Comparison of ENCODE assay signal across 17 cellular contexts in the genomic region with DNA sequence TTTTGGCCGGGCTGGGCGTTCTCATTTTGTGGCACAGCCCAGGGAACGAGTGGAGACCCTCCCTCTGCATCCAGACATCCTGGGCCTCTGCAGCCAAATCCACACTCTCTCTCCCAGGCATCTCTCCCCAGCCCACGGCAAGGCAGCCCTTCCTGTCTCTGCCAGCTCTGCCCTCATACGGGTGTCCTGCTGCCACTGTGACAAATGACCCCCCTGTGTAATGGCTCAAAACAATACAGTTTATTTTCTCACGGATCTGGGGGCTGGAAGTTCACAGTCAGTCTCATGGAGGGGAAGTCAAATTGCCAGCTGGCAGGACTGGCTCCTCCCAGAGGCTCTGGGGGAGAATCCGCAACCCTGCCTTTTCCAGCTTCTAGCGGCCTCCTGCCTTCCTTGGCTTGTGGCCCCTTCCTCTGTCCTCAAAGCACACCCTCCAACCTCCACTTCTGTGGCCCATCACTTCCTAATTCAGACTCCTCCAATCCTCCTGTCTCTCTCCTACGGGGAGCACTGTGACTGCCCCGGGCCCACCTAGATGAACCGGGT.
DNase-seq lines count a peak whose midpoint lies in the region; ATAC-seq and TF ChIP-seq lines count a peak whose summit lies in the region.
"Had no signal": no experiment of that assay in that cellular context is flagged by ENCODE, and none has a peak within 500 bp of the region (broad histone marks: within the 10 kb centered on the region; RNA-seq: fewer than 3 reads in every experiment).

No MANE protein-coding gene starts in this region.

- TF ChIP-seq CTCF in Loucy (conservative IDR thresholded peaks at IDR 0.05; ENCODE audit: low read length): no peak

- no peaks in the 10 kb centered on the region for H3K9me2 ChIP-seq in Loucy (replicated peaks; ENCODE audit: low read depth, low read length)

- H2AFZ ChIP-seq in Loucy (ENCODE audit: low read length): no peak overlapping the region
- H2AFZ ChIP-seq: parathyroid adenoma, PC-9 had no signal

- H3K9ac ChIP-seq in Loucy (ENCODE audit: low read depth, low read length, poor library complexity, severe bottlenecking): peak overlapping the region; percentile 2
- H3K9ac ChIP-seq: parathyroid adenoma had no signal

- peaks cover 3% of the 10 kb centered on the region for H3F3A ChIP-seq in Loucy (ENCODE audit: low read depth)

- peak overlapping the region; percentile 28 for H3K4me3 ChIP-seq in Loucy (ENCODE audit: low read length, poor library complexity, severe bottlenecking)
- H3K4me3 ChIP-seq: breast epithelium, PC-9, upper lobe of left lung had no signal

- H3K4me2 ChIP-seq in Loucy (ENCODE audit: low read depth, low read length, poor library complexity, severe bottlenecking): peak overlapping the region; percentile 50
- H3K4me2 ChIP-seq: PC-9 had no signal

- H3K4me1 ChIP-seq in Loucy (ENCODE audit: insufficient read depth, low read length, poor library complexity, severe bottlenecking): peaks cover 28% of the 10 kb centered on the region
- H3K4me1 ChIP-seq: breast epithelium, parathyroid adenoma, upper lobe of left lung had no signal

- H3K36me3 ChIP-seq in Loucy (ENCODE audit: insufficient read depth, low read length): no peaks in the 10 kb centered on the region
- H3K36me3 ChIP-seq: breast epithelium, upper lobe of left lung had no signal

- H3K9me3 ChIP-seq in Loucy (ENCODE audit: insufficient read depth, low read depth, low read length): no peaks in the 10 kb centered on the region

- no peaks in the 10 kb centered on the region for H3K79me2 ChIP-seq in Loucy (ENCODE audit: insufficient read depth, low read length)
- H3K79me2 ChIP-seq: parathyroid adenoma had no signal

- DNase-seq in DMS79 treated with DMSO at 0.1 percent for 48 hours (lab: John Stamatoyannopoulos, UW): peak; percentile 12
- no peak for DNase-seq in DMS79 (lab: John Stamatoyannopoulos, UW)
- DNase-seq in left ventricle myocardium superior: peak; percentile 4
- DNase-seq in posterior vena cava (ENCODE audit: low spot score): peak; percentile 54
- DNase-seq in iPS-NIHi7 (ENCODE audit: extremely low spot score): no peak
- no peak for DNase-seq in CD1c-positive myeloid dendritic cell (ENCODE audit: extremely low spot score)
- DNase-seq in SW480 (ENCODE audit: low spot score): no peak
- DNase-seq: activated naive CD4-positive, alpha-beta T cell treated with Interleukin-2 at 50 U/mL for 16 hours; DND-41; effector CD8-positive, alpha-beta T cell; NCI-H1048; PC-9 had no signal

- no peaks in the 10 kb centered on the region for H3K27me3 ChIP-seq in Loucy (ENCODE audit: insufficient read depth, low read length, poor library complexity, severe bottlenecking)
- H3K27me3 ChIP-seq: breast epithelium, upper lobe of left lung had no signal

- no peak for ATAC-seq in left ventricle myocardium superior
- ATAC-seq: left colon had no signal

- no peaks in the 10 kb centered on the region for H4K20me1 ChIP-seq in Loucy (ENCODE audit: insufficient read depth, low read length, poor library complexity, severe bottlenecking)

- intact Hi-C loops in left ventricle myocardium superior (cut with micrococcal nuclease) (no loop called here), posterior vena cava (cut with DNase I) (no loop called here)

Comparison
In these comparisons a context has a peak if more than half of its experiments do, and no peak if none do; other contexts are left out.
1. DNase-seq: peak in DMS79 treated with DMSO at 0.1 percent for 48 hours (single experiment), left ventricle myocardium superior (single experiment) and posterior vena cava (single experiment); none in DMS79 (single experiment), iPS-NIHi7 (single experiment), CD1c-positive myeloid dendritic cell (single experiment) and SW480 (single experiment).